Comparison of ENCODE assay signal across 8 cellular contexts in the genomic region with DNA sequence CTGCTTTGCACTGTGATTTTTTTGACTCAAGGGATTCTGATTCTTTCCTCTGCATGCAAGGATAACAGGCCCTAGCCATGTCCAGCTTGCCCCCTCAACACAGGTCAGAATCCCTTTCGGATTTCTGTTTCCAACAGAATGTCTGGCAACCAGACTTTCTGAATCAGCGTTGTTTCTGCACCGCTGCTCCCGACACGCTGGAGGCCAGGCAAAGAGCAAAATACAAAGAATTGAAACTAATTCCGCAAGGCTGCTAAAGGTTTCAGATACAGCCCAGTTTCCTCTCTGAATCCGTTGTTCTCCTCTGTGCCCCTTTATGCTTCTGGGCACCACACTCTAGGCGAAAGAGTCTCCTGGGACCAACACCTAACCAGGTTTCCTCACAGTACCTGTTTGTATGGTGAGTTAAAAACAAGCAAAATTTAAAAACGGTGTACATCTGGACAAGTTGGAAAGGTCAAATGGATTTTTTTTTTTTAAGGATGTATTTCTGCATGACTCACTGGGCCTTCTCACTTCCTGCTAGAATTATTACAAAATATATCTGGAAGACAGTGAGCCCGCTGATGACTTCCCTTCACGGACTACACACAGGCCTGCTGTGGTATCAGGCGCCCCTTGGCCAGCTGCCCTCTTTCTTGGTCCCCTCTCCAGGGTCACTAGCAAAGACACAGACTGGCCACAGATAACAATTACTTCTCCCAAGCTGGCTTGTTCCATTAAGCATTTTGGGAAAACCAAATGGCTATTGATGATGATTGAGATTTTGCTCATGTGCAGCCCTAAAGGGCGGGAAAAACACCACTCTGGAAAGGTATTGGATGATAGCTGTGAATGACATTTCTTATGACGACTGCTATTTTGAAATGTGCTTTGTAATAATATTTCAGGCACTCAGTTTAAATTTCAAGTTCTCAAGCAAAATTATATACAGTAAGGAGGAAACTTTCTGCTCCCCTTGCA.
A peak's percentile ranks its signal among the peaks of the same experiment; 100 is the strongest.
DNase-seq lines count a peak whose midpoint lies in the region; ATAC-seq, FAIRE-seq and TF ChIP-seq lines count a peak whose summit lies in the region.

No MANE protein-coding gene starts in this region.

- peak overlapping the region; percentile 58; the same call in 1 of the 2 replicates for H3K23ac ChIP-seq in IMR-90 (ENCODE audit: low read depth, low read length)

- H3K79me1 ChIP-seq in IMR-90 (ENCODE audit: low read depth in 1 of 2, low read length in 2 of 2): no peaks in the 10 kb centered on the region

- peak overlapping the region; percentile 70 for H2BK5ac ChIP-seq in IMR-90 (ENCODE audit: low read depth, low read length, poor library complexity, severe bottlenecking)

- H3K79me2 ChIP-seq in astrocyte (ENCODE audit: insufficient read depth, low read length): no peaks in the 10 kb centered on the region

- TF ChIP-seq CTCF in IMR-90 (conservative IDR thresholded peaks at IDR 0.05; ENCODE audit: low read depth, low read length) (no peak), astrocyte (IDR thresholded peaks at IDR 0.05; ENCODE audit: insufficient read depth, low read depth, low read length) (no peak), stomach (IDR thresholded peaks at IDR 0.05) (no peak), GM10266 (IDR thresholded peaks at IDR 0.05; ENCODE audit: control insufficient read depth, insufficient read depth, low read depth, missing control alignments) (no peak)

- CTCF ChIA-PET in IMR-90 (lab: Yijun Ruan, JAX): interaction anchor here (0.5 kb wide), 1 partner anchor 265 kb away, joined by 5 read pairs; no protein-coding TSS in a partner anchor

- peak overlapping the region; percentile 77 for H2AK9ac ChIP-seq in IMR-90 (replicated peaks; ENCODE audit: low read depth, low read length, poor library complexity)

- H3K4me2 ChIP-seq in IMR-90 (ENCODE audit: low read depth, low read length) (peak overlapping the region; percentile 50; the same call in 1 of the 2 replicates), astrocyte (ENCODE audit: low read length) (peak overlapping the region; percentile 77)

- no peaks in the 10 kb centered on the region for H3K9me3 Mint-ChIP-seq in astrocyte (ENCODE audit: unreplicated experiment)

- peaks cover 22% of the 10 kb centered on the region for H3K4me1 ChIP-seq in IMR-90 (ENCODE audit: control insufficient read depth, insufficient read depth, low read length)
- H3K4me1 ChIP-seq in astrocyte (ENCODE audit: insufficient read depth, low read length): peaks cover 54% of the 10 kb centered on the region
- H3K4me1 ChIP-seq in stomach: peaks cover 10 to 34% (median 27%) of the 10 kb centered on the region in 4 donors

- H3K4me3 ChIP-seq in IMR-90 (ENCODE audit: insufficient read depth, low read depth, low read length): no peak overlapping the region
- peak overlapping the region; percentile 37 for H3K4me3 ChIP-seq in astrocyte (ENCODE audit: insufficient read depth, low read depth, low read length)
- H3K4me3 ChIP-seq in stomach: no peak overlapping the region

- H4K20me1 ChIP-seq in IMR-90 (ENCODE audit: insufficient read depth, low read length) (no peaks in the 10 kb centered on the region), astrocyte (ENCODE audit: insufficient read depth, low read length) (no peaks in the 10 kb centered on the region)

- H3K27ac Mint-ChIP-seq in astrocyte (ENCODE audit: unreplicated experiment): peak overlapping the region; percentile 77

- H3K27me3 ChIP-seq in IMR-90 (ENCODE audit: control insufficient read depth, insufficient read depth, low read length) (no peaks in the 10 kb centered on the region), astrocyte (ENCODE audit: insufficient read depth, low read length) (no peaks in the 10 kb centered on the region), stomach (no peaks in the 10 kb centered on the region)

- H2AFZ ChIP-seq in IMR-90 (replicated peaks; ENCODE audit: low read length, poor library complexity) (peak overlapping the region; percentile 83), astrocyte (ENCODE audit: low read depth, low read length) (peak overlapping the region; percentile 37)

- dilution Hi-C loops in IMR-90 (cut with HindIII; ENCODE audit: low sequenced_read_pairs, unreplicated experiment): no loop called here

- in situ Hi-C loops in IMR-90 (cut with MboI; ENCODE audit: low sequenced_read_pairs): no loop called here

- H3K4ac ChIP-seq in IMR-90 (ENCODE audit: low read depth, low read length): peak overlapping the region; percentile 70

- no peak overlapping the region for H3K9ac ChIP-seq in IMR-90 (ENCODE audit: low read depth, low read length)
- peak overlapping the region; percentile 73 for H3K9ac ChIP-seq in astrocyte (ENCODE audit: low read length)

- FAIRE-seq in astrocyte (lab: Jason Lieb, UNC): no peak

- H3K14ac ChIP-seq in IMR-90 (replicated peaks; ENCODE audit: low read depth, low read length): peak overlapping the region; percentile 85

- no peaks in the 10 kb centered on the region for H3K36me3 ChIP-seq in IMR-90 (ENCODE audit: control insufficient read depth, insufficient read depth, low read length)
- no peaks in the 10 kb centered on the region for H3K36me3 ChIP-seq in astrocyte (ENCODE audit: insufficient read depth, low read length)
- H3K36me3 ChIP-seq in stomach: no peaks in the 10 kb centered on the region

- H3K56ac ChIP-seq in IMR-90 (ENCODE audit: extremely low read depth, insufficient read depth, low read length): no peak overlapping the region

- no peak for TF ChIP-seq EP300 in stomach (IDR thresholded peaks at IDR 0.05)

- H3K27ac ChIP-seq in IMR-90 (ENCODE audit: insufficient read depth, low read length) (peak overlapping the region; percentile 48), astrocyte (ENCODE audit: low read depth, low read length) (peak overlapping the region; percentile 95), stomach (peak overlapping the region in 4 of 5 donors; percentile 35 to 70 (median 66))

- no peak for TF ChIP-seq POLR2A in IMR-90 (IDR thresholded peaks at IDR 0.05; ENCODE audit: low read depth, low read length)
- TF ChIP-seq POLR2A in stomach (IDR thresholded peaks at IDR 0.05): no peak

- H2BK20ac ChIP-seq in IMR-90 (ENCODE audit: low read depth, low read length): peak overlapping the region; percentile 90

- H4K5ac ChIP-seq in IMR-90 (ENCODE audit: low read depth, low read length): peak overlapping the region; percentile 81

- H3K9me1 ChIP-seq in IMR-90 (ENCODE audit: insufficient read depth, low read length): peaks cover 16% of the 10 kb centered on the region; the same call in 1 of the 2 replicates

- no TSS peak for BruUV-seq in IMR-90 (replicated peaks; lab: Mats Ljungman, UMichigan)

- 86% methylated on average over 1 of the region's 14 CpGs; no CpG with 5 or more reads in 1 of the 2 experiments for WGBS in IMR-90 (ENCODE audit: extremely low coverage in 2 of 2, insufficient read length in 1 of 2), 2 experiments
- WGBS in stomach, 5 donors: 61 to 85% (median 82%) methylated on average over 14 of the region's 14 CpGs

- H3K27me3 Mint-ChIP-seq in astrocyte (ENCODE audit: low read depth, unreplicated experiment): no peaks in the 10 kb centered on the region

- peak overlapping the region; percentile 85 for H2BK120ac ChIP-seq in IMR-90 (ENCODE audit: low read depth, low read length)

- peaks cover 36% of the 10 kb centered on the region for H3K4me1 Mint-ChIP-seq in astrocyte (ENCODE audit: low read depth, unreplicated experiment)

- H3K4me3 Mint-ChIP-seq in astrocyte (ENCODE audit: unreplicated experiment): no peak overlapping the region

- DNase-seq in IMR-90: peak; percentile 79
- DNase-seq in astrocyte (ENCODE audit: low read depth): peak; percentile 80
- peak; percentile 21 for DNase-seq in hepatic stellate cell (ENCODE audit: low spot score)
- no peak for DNase-seq in stomach
- DNase-seq in central memory CD4-positive, alpha-beta T cell: no peak
- DNase-seq in GM10266 (ENCODE audit: extremely low spot score): no peak

- POLR2A ChIA-PET in IMR-90 (lab: Charles Lee; ENCODE audit: unreplicated experiment): no interaction called here

- H3K9me3 ChIP-seq in IMR-90 (ENCODE audit: control insufficient read depth, insufficient read depth, low read length): no peaks in the 10 kb centered on the region
- H3K9me3 ChIP-seq in astrocyte (ENCODE audit: insufficient read depth, low read depth, low read length): no peaks in the 10 kb centered on the region
- H3K9me3 ChIP-seq in stomach: no peaks in the 10 kb centered on the region

- peak overlapping the region; percentile 61 for H2AK5ac ChIP-seq in IMR-90 (ENCODE audit: low read depth, low read length)

- no peak for TF ChIP-seq RAD21 in IMR-90 (IDR thresholded peaks at IDR 0.05; ENCODE audit: low read length)

- peak overlapping the region; percentile 93 for H2BK15ac ChIP-seq in IMR-90 (ENCODE audit: low read depth, low read length)

- peak overlapping the region; percentile 57 to 90 for H4K8ac ChIP-seq in IMR-90 (ENCODE audit: low read depth in 2 of 2, low read length in 2 of 2)

- intact Hi-C loops in IMR-90 (cut with micrococcal nuclease): loop anchor here (5.0 kb wide), 1 partner anchor 91 kb away; no protein-coding TSS in a partner anchor
- intact Hi-C loops in stomach (cut with DNase I; ENCODE audit: low total_unique reads): no loop called here

- peak overlapping the region; percentile 75 for H4K91ac ChIP-seq in IMR-90 (ENCODE audit: insufficient read depth, low read depth, low read length)

- no peaks in the 10 kb centered on the region for H3K36me3 Mint-ChIP-seq in astrocyte (ENCODE audit: low read depth, unreplicated experiment)

- peak; percentile 5; the same call in 1 of the 2 replicates for ATAC-seq in IMR-90 (ENCODE audit: low read depth)
- no peak for ATAC-seq in HG02678 (IDR thresholded peaks at IDR 0.05; ENCODE audit: unreplicated experiment)
- no peak for ATAC-seq in HG03045 (IDR thresholded peaks at IDR 0.05; ENCODE audit: unreplicated experiment)

- peak overlapping the region; percentile 55 for H3K18ac ChIP-seq in IMR-90 (ENCODE audit: low read depth, low read length)

TF ChIP-seq in IMR-90, 13 proteins besides CTCF, POLR2A, EP300 and RAD21 (continues in another document):
- 0 out of 2 replicates have a peak, but pooled peaks have one; percentile 12 for TF ChIP-seq CEBPB (IDR thresholded peaks at IDR 0.05; ENCODE audit: low read depth, low read length)
- no peak for TF ChIP-seq RCOR1 (IDR thresholded peaks at IDR 0.05; ENCODE audit: insufficient replicate concordance, low read length)
- TF ChIP-seq, protein P1, sequence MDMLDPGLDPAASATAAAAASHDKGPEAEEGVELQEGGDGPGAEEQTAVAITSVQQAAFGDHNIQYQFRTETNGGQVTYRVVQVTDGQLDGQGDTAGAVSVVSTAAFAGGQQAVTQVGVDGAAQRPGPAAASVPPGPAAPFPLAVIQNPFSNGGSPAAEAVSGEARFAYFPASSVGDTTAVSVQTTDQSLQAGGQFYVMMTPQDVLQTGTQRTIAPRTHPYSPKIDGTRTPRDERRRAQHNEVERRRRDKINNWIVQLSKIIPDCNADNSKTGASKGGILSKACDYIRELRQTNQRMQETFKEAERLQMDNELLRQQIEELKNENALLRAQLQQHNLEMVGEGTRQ (IDR thresholded peaks at IDR 0.05; ENCODE audit: low read depth, low read length): no peak
- TF ChIP-seq NFE2L2 (IDR thresholded peaks at IDR 0.05; ENCODE audit: low read depth, low read length): no peak

Comparison
In these comparisons a context has a peak if more than half of its experiments do, and no peak if none do; other contexts are left out.
1. DNase-seq: peak in IMR-90 (single experiment), astrocyte (single experiment) and hepatic stellate cell (single experiment); none in stomach (single experiment), central memory CD4-positive, alpha-beta T cell (single experiment) and GM10266 (single experiment).
2. Peak in every context shown above with its lines, with median percentiles within 50 percentile points of each other: H3K27ac ChIP-seq.